12 cellular contexts compared by ENCODE assay signal in genomic region chr5:68745459-68745858, GRCh38.
A peak's percentile ranks its signal among the peaks of the same experiment; 100 is the strongest.
DNase-seq lines count a peak whose midpoint lies in the region; ATAC-seq and TF ChIP-seq lines count a peak whose summit lies in the region.
"Had no signal": no experiment of that assay in that cellular context is flagged by ENCODE, and none has a peak within 500 bp of the region (broad histone marks: within the 10 kb centered on the region; RNA-seq: fewer than 3 reads in every experiment).

No MANE protein-coding gene starts in this region.

- RAD21 ChIA-PET in HCT116 (lab: Charles Lee; ENCODE audit: low non-redundant PET in 1 of 2, low total read pairs in 2 of 2, uncharacterized antibody in 2 of 2, unreplicated experiment in 2 of 2), result no interaction called here

- no peak overlapping the region for H3K4me2 ChIP-seq in HCT116 (ENCODE audit: low read length)

- H3K27ac ChIP-seq in HCT116 (ENCODE audit: low read depth, low read length) (no peak overlapping the region), brain microvascular endothelial cell (no peak overlapping the region)

- H3K27me3 ChIP-seq in HCT116 (ENCODE audit: insufficient read depth, low read length), result no peaks in the 10 kb centered on the region
- no peaks in the 10 kb centered on the region for H3K27me3 ChIP-seq in brain microvascular endothelial cell (replicated peaks)
- H3K27me3 ChIP-seq: body of pancreas had no signal

- in situ Hi-C loops in brain microvascular endothelial cell (cut with HindIII; ENCODE audit: low pct_ligation_motif_present, low sequenced_read_pairs), result no loop called here

- H3K79me2 ChIP-seq in HCT116 (ENCODE audit: insufficient read depth, low read length), result no peaks in the 10 kb centered on the region

- TF ChIP-seq CTCF in HCT116 (IDR thresholded peaks at IDR 0.05 in 2 of 3, conservative IDR thresholded peaks at IDR 0.05 in 1 of 3; ENCODE audit: borderline replicate concordance in 1 of 3, insufficient read depth in 1 of 3, low read depth in 2 of 3, low read length in 2 of 3), result peak; percentile 33 to 53 (median 53); a peak in 5 of 6 replicates
- TF ChIP-seq CTCF in brain microvascular endothelial cell (IDR thresholded peaks at IDR 0.05; ENCODE audit: low read depth, low read length, missing control alignments), result peak; percentile 47

- H2AFZ ChIP-seq in HCT116 (ENCODE audit: low read depth, low read length, poor library complexity, severe bottlenecking), result no peak overlapping the region

- no peaks in the 10 kb centered on the region for H4K20me1 ChIP-seq in HCT116 (ENCODE audit: insufficient read depth)

- CTCF ChIA-PET in HCT116 (lab: Charles Lee), result no interaction called here

- no peak for TF ChIP-seq POLR2A in HCT116 (IDR thresholded peaks at IDR 0.05; ENCODE audit: borderline replicate concordance, extremely low read depth, insufficient read depth, insufficient read length)

- no peaks in the 10 kb centered on the region for H3K9me3 ChIP-seq in HCT116 (ENCODE audit: control insufficient read depth in 1 of 2, insufficient read depth in 1 of 2, low read depth in 1 of 2, low read length in 2 of 2)
- H3K9me3 ChIP-seq: body of pancreas had no signal

- TF ChIP-seq RAD21 in HCT116 (IDR thresholded peaks at IDR 0.05; ENCODE audit: low read depth), result peak; percentile 70

- ATAC-seq in HCT116 (no peak), HG03442 (IDR thresholded peaks at IDR 0.05; ENCODE audit: unreplicated experiment) (no peak)

- H3K4me3 ChIP-seq in HCT116 (replicated peaks in 1 of 2; ENCODE audit: low read depth in 1 of 2, low read length in 2 of 2) (no peak overlapping the region), brain microvascular endothelial cell (ENCODE audit: low read depth, low read length) (no peak overlapping the region)
- H3K4me3 ChIP-seq: body of pancreas had no signal

- BruUV-seq in HCT116 (replicated peaks; lab: Mats Ljungman, UMichigan), result no TSS peak

- POLR2A ChIA-PET in HCT116 (lab: Charles Lee), result no interaction called here

- intact Hi-C loops in HCT116 (cut with micrococcal nuclease), result loop anchor here (5.0 kb wide), 1 partner anchor 458 kb away; no protein-coding TSS in a partner anchor

- no peaks in the 10 kb centered on the region for H3K4me1 ChIP-seq in HCT116 (ENCODE audit: control insufficient read depth in 1 of 2, insufficient read depth in 2 of 2, low read length in 2 of 2)

- H3K9me2 ChIP-seq in HCT116 (ENCODE audit: insufficient read depth), result no peaks in the 10 kb centered on the region

- H3K9ac ChIP-seq in HCT116 (ENCODE audit: low read length), result no peak overlapping the region

- DNase-seq in D341Med (ENCODE audit: low spot score), result peak; percentile 30
- no peak for DNase-seq in HCT116 (ENCODE audit: low read depth, low spot score)
- no peak for DNase-seq in brain microvascular endothelial cell
- peak; percentile 29 for DNase-seq in midbrain (lab: John Stamatoyannopoulos, UW)
- no peak for DNase-seq in NCI-H82 (lab: John Stamatoyannopoulos, UW)
- no peak for DNase-seq in SHP77 (lab: John Stamatoyannopoulos, UW)
- DNase-seq in NCI-H128 (lab: John Stamatoyannopoulos, UW; ENCODE audit: unreplicated experiment), result no peak
- DNase-seq: activated CD4-positive, alpha-beta T cell treated with anti-CD3 and anti-CD28 coated beads, Interleukin-2, amount 50 U/mL, for 4 hours; body of pancreas; NCI-H510A treated with DMSO at 0.1 percent for 48 hours; occipital lobe had no signal

- H3K36me3 ChIP-seq in HCT116 (ENCODE audit: control insufficient read depth in 1 of 2, insufficient read depth in 2 of 2, low read length in 2 of 2), result no peaks in the 10 kb centered on the region
- no peaks in the 10 kb centered on the region for H3K36me3 ChIP-seq in brain microvascular endothelial cell (replicated peaks)

TF ChIP-seq in HCT116, 20 proteins besides CTCF, POLR2A, EP300 and RAD21:
- TF ChIP-seq CEBPB (IDR thresholded peaks at IDR 0.05; ENCODE audit: low read depth), result peak; percentile 41; the same call in 1 of the 2 replicates
- no peak for TF ChIP-seq FOSL1 (IDR thresholded peaks at IDR 0.05; ENCODE audit: low read depth)
- no peak for TF ChIP-seq JUND (IDR thresholded peaks at IDR 0.05)

Comparison
In these comparisons a context has a peak if more than half of its experiments do, and no peak if none do; other contexts are left out.
1. DNase-seq: peak in D341Med (single experiment) and midbrain (single experiment); none in HCT116 (single experiment), brain microvascular endothelial cell (single experiment), NCI-H82 (single experiment), SHP77 (0 of 2) and NCI-H128 (single experiment).